21 cellular contexts compared by ENCODE assay signal in the genomic region with DNA sequence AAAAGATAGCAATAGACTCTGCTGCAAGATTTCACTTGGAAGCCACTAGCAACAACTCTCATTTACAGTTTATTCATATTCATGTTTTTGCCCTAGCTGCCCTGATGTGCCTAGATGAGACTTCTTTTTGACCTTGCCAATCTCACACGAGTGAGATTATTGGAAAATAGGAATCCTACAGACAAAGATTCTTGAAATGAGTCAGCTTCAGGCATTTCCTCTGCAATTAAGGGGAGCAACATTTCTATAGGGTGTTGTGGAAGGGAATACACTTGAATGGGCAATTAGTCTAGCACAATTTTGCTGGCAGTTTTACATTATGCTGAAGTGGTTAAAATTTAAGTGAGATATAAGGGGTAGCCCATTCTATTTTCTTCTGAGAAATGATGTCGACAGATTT.
"Had no signal": no experiment of that assay in that cellular context is flagged by ENCODE, and none has a peak within 500 bp of the region (broad histone marks: within the 10 kb centered on the region; RNA-seq: fewer than 3 reads in every experiment).

No MANE protein-coding gene starts in this region.

- DNase-seq: activated CD4-positive, alpha-beta T cell treated with anti-CD3 and anti-CD28 coated beads, Interleukin-2, amount 50 U/mL, for 1 hour; activated CD4-positive, CD25-positive, alpha-beta regulatory T cell treated with anti-CD3 and anti-CD28 coated beads, Interleukin-2, amount 50 U/mL, for 72 hours; activated CD8-positive, alpha-beta memory T cell treated with anti-CD3 and anti-CD28 coated beads for 24 hours; activated gamma-delta T cell; erythroblast; foreskin melanocyte; hypothalamus; left ventricle myocardium inferior; mesenchymal stem cell; naive thymus-derived CD8-positive, alpha-beta T cell; stimulated activated CD4-positive, alpha-beta T cell treated with anti-CD3 and anti-CD28 coated beads, Interleukin-12 subunit alpha, Interleukin-12 subunit beta, amount 100 ng/mL, for 4 hours; stimulated activated CD4-positive, alpha-beta T cell treated with anti-CD3 and anti-CD28 coated beads, Interleukin-1b, Interleukin-23, amount 100 ng/mL, for 48 hours; stimulated activated CD8-positive, alpha-beta memory T cell treated with anti-CD3 and anti-CD28 coated beads, Interleukin-4, amount 100 ng/mL, for 48 hours; stimulated activated naive CD4-positive, alpha-beta T cell treated with Interleukin-2 at 50 U/mL for 16 hours; T-helper 2 cell had no signal

- FAIRE-seq: astrocyte, urothelium cell line had no signal

- ATAC-seq: naive thymus-derived CD8-positive, alpha-beta T cell had no signal

- H3K9me3 ChIP-seq: left ventricle myocardium inferior, prostate gland, right atrium auricular region, tibial nerve had no signal

- H3K4me1 ChIP-seq: left ventricle myocardium inferior, prostate gland, right atrium auricular region had no signal

- H3K27ac ChIP-seq: left ventricle myocardium inferior, prostate gland, right atrium auricular region, tibial nerve, VCaP had no signal

- H3K36me3 ChIP-seq: left ventricle myocardium inferior, prostate gland, right atrium auricular region, tibial nerve had no signal

- H3K4me3 ChIP-seq: left ventricle myocardium inferior, prostate gland, right atrium auricular region, tibial nerve had no signal

- H3K27me3 ChIP-seq: right atrium auricular region, tibial nerve had no signal
